8 cellular contexts compared by ENCODE assay signal in the genomic region with DNA sequence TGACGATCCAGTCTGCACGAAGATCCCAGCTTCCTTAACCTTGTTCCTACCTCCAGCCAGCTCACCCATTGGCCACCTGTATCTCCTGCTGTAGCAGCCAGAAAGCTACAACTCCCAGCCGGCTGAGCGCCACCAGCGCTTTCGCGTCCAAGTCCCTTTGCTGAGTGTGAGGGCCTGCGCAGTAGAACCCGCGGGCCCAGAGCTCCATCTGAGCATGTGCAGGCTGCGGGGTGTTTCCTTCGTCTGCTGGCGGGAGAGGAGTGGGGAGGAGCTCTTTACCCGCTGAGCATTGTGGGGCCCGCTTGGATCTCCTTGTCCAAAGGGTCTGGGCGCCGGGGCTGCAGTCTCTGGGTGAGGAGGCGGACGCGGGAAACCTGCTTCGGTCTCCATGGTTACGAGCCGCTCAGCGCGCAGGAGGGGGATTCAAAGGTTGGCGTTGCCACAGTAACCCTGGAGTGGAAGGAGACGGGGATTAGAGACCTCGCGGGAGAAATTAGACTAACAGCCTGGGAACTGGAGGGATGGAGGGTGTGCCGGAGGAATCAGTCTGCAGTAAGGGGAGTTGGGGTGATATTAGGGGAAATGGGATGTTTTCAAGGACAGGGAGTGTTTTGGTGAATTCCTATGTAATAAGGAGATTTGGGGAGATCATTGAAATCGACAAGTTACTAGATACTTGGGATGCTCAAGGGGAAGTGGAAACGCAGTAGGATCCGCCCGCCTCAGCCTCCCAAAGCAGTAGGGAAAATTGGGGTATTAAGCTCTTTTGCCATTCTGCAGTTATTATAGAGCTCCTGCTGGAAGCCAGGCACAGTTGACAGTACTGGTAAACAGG. TPM values are rescaled to one million over a fixed set of nuclear protein-coding genes. Genes with fewer than 3 reads are reported as not detected.
DNase-seq lines count a peak whose midpoint lies in the region; ATAC-seq lines count a peak whose summit lies in the region.

No MANE protein-coding gene starts in this region.

- DNase-seq in COLO668 (lab: John Stamatoyannopoulos, UW; ENCODE audit: unreplicated experiment) (peak; percentile 96), HT-29 (ENCODE audit: low spot score) (peak; percentile 99), mesenchymal stem cell (peak; percentile 97)
- DNase-seq in NK-92 treated with Interleukin-12 subunit alpha and Interleukin-12 subunit beta, amount 100 ng/mL, for 24 hours (lab: John Stamatoyannopoulos, UW): peak; percentile 95
- DNase-seq in activated CD8-positive, alpha-beta memory T cell treated with anti-CD3 and anti-CD28 coated beads for 4 hours (ENCODE audit: low read depth in 2 of 2): peak; percentile 78 to 84
- peak; percentile 84 for DNase-seq in stimulated activated CD8-positive, alpha-beta memory T cell treated with anti-CD3 and anti-CD28 coated beads, Interleukin-12 subunit alpha, Interleukin-12 subunit beta, amount 100 ng/mL, for 24 hours (ENCODE audit: extremely low read depth)

- H3K9me3 ChIP-seq in endocrine pancreas (ENCODE audit: control insufficient read depth, low read length) (no peaks in the 10 kb centered on the region), mesenchymal stem cell (ENCODE audit: control insufficient read depth, low read length) (no peaks in the 10 kb centered on the region)

- no peak overlapping the region for H2BK5ac ChIP-seq in mesenchymal stem cell (ENCODE audit: low read depth, low read length, poor library complexity, severe bottlenecking)

- peak overlapping the region in 1 of 2 experiments; percentile 41 for H3K14ac ChIP-seq in mesenchymal stem cell (ENCODE audit: low read length in 2 of 2)

- peak overlapping the region; percentile 73 for H4K8ac ChIP-seq in mesenchymal stem cell (ENCODE audit: low read length)

- H3K27ac ChIP-seq in mesenchymal stem cell (ENCODE audit: low read length, poor library complexity, severe bottlenecking): peak overlapping the region; percentile 68

- peak; percentile 83 for ATAC-seq in GM21360 (IDR thresholded peaks at IDR 0.05; ENCODE audit: unreplicated experiment)

- H3K79me1 ChIP-seq in mesenchymal stem cell (replicated peaks; ENCODE audit: low read length, poor library complexity, severe bottlenecking): peaks cover 12% of the 10 kb centered on the region

- H2BK12ac ChIP-seq in mesenchymal stem cell (ENCODE audit: low read length in 2 of 2): no peak overlapping the region

- H2AK5ac ChIP-seq in mesenchymal stem cell (ENCODE audit: low read length, severe bottlenecking): no peak overlapping the region

- H3K27me3 ChIP-seq in endocrine pancreas (ENCODE audit: control insufficient read depth, insufficient read depth, low read length) (no peaks in the 10 kb centered on the region), mesenchymal stem cell (ENCODE audit: control insufficient read depth in 1 of 2, insufficient read depth in 1 of 2, low read length in 2 of 2) (no peaks in the 10 kb centered on the region)

- H3K4me1 ChIP-seq in endocrine pancreas (ENCODE audit: control insufficient read depth, insufficient read depth, low read length): peaks cover 4% of the 10 kb centered on the region
- H3K4me1 ChIP-seq in mesenchymal stem cell (ENCODE audit: control insufficient read depth, insufficient read depth, low read depth, low read length): peaks cover 2% of the 10 kb centered on the region

- H4K91ac ChIP-seq in mesenchymal stem cell (ENCODE audit: low read length): peak overlapping the region; percentile 74

- H3K4me3 ChIP-seq in endocrine pancreas (ENCODE audit: control insufficient read depth, insufficient read depth, low read length) (peak overlapping the region; percentile 75), mesenchymal stem cell (ENCODE audit: insufficient read depth in 1 of 2, low read depth in 1 of 2, low read length in 2 of 2) (peak overlapping the region; percentile 65 to 90)

- whole genome bisulfite sequencing in mesenchymal stem cell: under 1% methylated on average over 34 of the region's 34 CpGs

- peak overlapping the region; percentile 78 for H2AFZ ChIP-seq in mesenchymal stem cell (ENCODE audit: low read depth, low read length)

- H3K4me2 ChIP-seq in mesenchymal stem cell (ENCODE audit: low read length, poor library complexity, severe bottlenecking): peak overlapping the region; percentile 78

- no peak overlapping the region for H2BK120ac ChIP-seq in mesenchymal stem cell (ENCODE audit: low read depth, low read length)

- H3K18ac ChIP-seq in mesenchymal stem cell (ENCODE audit: low read depth in 1 of 2, low read length in 2 of 2): peak overlapping the region in 1 of 2 experiments; percentile 25

- peak overlapping the region; percentile 2 to 9 for H3K4ac ChIP-seq in mesenchymal stem cell (ENCODE audit: low read depth in 1 of 2, low read length in 2 of 2)

- no peak overlapping the region for H3K23ac ChIP-seq in mesenchymal stem cell (ENCODE audit: low read length in 2 of 2)

- H3K9ac ChIP-seq in endocrine pancreas (ENCODE audit: control insufficient read depth, insufficient read depth, low read length): peak overlapping the region; percentile 15
- peak overlapping the region; percentile 97 for H3K9ac ChIP-seq in mesenchymal stem cell (ENCODE audit: low read length)

- peak overlapping the region; percentile 80 for H2BK15ac ChIP-seq in mesenchymal stem cell (ENCODE audit: low read depth, poor library complexity, severe bottlenecking)

- H3K36me3 ChIP-seq in endocrine pancreas (ENCODE audit: control insufficient read depth, insufficient read depth, low read length) (peaks cover 3% of the 10 kb centered on the region), mesenchymal stem cell (ENCODE audit: control insufficient read depth in 1 of 2, insufficient read depth in 2 of 2, low read depth in 1 of 2, low read length in 2 of 2) (no peaks in the 10 kb centered on the region)

RNA-seq across cellular contexts. Expression of gene ZSWIM9, which starts 33.5 kb away (rescaled TPM):
- total RNA-seq in HT-29 (2014; rRNA removed; shearing (Covaris generic)): 7.5 and 8.2 TPM in 2 replicates
- 2.1 TPM for polyA plus RNA-seq in mesenchymal stem cell (2013, experiment 1 of 2)
- polyA plus RNA-seq in mesenchymal stem cell (2013, experiment 2 of 2): 2.1 TPM

RNA-seq across cellular contexts. Expression of gene LIG1, which starts 33.9 kb away (rescaled TPM):
- 174 and 182 TPM in 2 replicates for total RNA-seq in HT-29 (2014; rRNA removed; shearing (Covaris generic))
- polyA plus RNA-seq in mesenchymal stem cell (2013, experiment 1 of 2): 8.7 TPM
- polyA plus RNA-seq in mesenchymal stem cell (2013, experiment 2 of 2): 8.4 TPM

RNA-seq across cellular contexts. Expression of gene CARD8, which starts 51.7 kb away (rescaled TPM):
- 7.8 and 8.2 TPM in 2 replicates for total RNA-seq in HT-29 (2014; rRNA removed; shearing (Covaris generic))
- polyA plus RNA-seq in mesenchymal stem cell (2013, experiment 1 of 2): 29.2 TPM
- polyA plus RNA-seq in mesenchymal stem cell (2013, experiment 2 of 2): 28.7 TPM

Comparison
In these comparisons a context has a peak if more than half of its experiments do, and no peak if none do; other contexts are left out.
1. Peak in every context shown above with its lines: DNase-seq, ATAC-seq, H3K4me3 ChIP-seq and H3K27ac ChIP-seq.